ENCODE assay signal across 39 cellular contexts in the genomic region with DNA sequence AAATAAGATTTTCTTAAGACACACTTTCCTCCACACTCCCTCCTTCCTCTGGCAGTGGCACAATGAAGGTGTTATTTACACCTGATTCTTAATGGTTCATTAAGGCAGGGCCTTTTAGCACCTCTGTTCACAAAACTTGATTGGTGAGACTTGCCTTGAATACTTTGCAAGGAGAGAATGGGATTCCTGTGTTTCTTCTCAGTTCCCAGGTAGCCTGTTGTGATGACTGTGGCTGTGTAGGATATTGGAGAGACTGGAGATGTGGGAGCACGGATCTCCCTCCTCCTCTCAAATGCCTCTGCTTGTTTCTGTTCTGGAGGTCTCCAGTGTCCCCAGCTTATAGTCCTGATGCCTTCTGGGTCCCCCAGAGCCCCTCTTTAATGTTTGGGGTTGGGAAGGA. TPM values are rescaled to one million over a fixed set of nuclear protein-coding genes. Genes with fewer than 3 reads are reported as not detected.
"Had no signal": no experiment of that assay in that cellular context is flagged by ENCODE, and none has a peak within 500 bp of the region (broad histone marks: within the 10 kb centered on the region; RNA-seq: fewer than 3 reads in every experiment).

No MANE protein-coding gene starts in this region.

- H3K9me3 ChIP-seq: adrenal gland, body of pancreas, esophagus squamous epithelium, gastroesophageal sphincter had no signal

- H3K4me3 Mint-ChIP-seq: activated CD4-positive, alpha-beta memory T cell treated with anti-CD3 and anti-CD28 coated beads for 36 hours; activated CD4-positive, alpha-beta T cell treated with anti-CD3 and anti-CD28 coated beads for 36 hours; activated CD4-positive, alpha-beta T cell treated with anti-CD3 and anti-CD28 coated beads, Interleukin-2, amount 10 ng/mL, durations not matched to agents 24 days and 14 days; activated CD8-positive, alpha-beta memory T cell treated with anti-CD3 and anti-CD28 coated beads, Interleukin-2, amount 10 ng/mL, durations not matched to agents 7 days and 5 days; activated CD8-positive, alpha-beta T cell treated with anti-CD3 and anti-CD28 coated beads, Interleukin-2, amount 10 ng/mL, durations not matched to agents 7 days and 5 days; activated naive CD4-positive, alpha-beta T cell treated with anti-CD3 and anti-CD28 coated beads for 36 hours; activated naive CD4-positive, alpha-beta T cell treated with anti-CD3 and anti-CD28 coated beads, Interleukin-2, amount 50 U/mL, for 24 hours; activated naive CD8-positive, alpha-beta T cell treated with anti-CD3 and anti-CD28 coated beads for 36 hours; activated naive CD8-positive, alpha-beta T cell treated with anti-CD3 and anti-CD28 coated beads, Interleukin-2, amount 50 U/mL, for 24 hours; activated T-helper 1 cell treated with anti-CD3 and anti-CD28 coated beads, Interleukin-12 subunit alpha, Interleukin-12 subunit beta, Interleukin-2, Interleukin-4 antibody, amounts not matched to agents 30 ng/mL and 10 ng/mL and 1 ng/mL, durations not matched to agents 14 hours and 24 hours and 36 hours; dendritic cell treated with granulocyte-macrophage colony-stimulating factor and Interleukin-4, amounts not matched to agents 40 ng/mL and 50 ng/mL, for 4 days; T-helper 17 cell; T-helper 2 cell treated with Interferon-gamma antibody and Interleukin-4, amounts not matched to agents 5 μg/mL and 100 μg/mL, for 36 hours had no signal

- H3K27ac Mint-ChIP-seq: activated CD4-positive, alpha-beta memory T cell treated with anti-CD3 and anti-CD28 coated beads for 36 hours; activated CD4-positive, alpha-beta T cell treated with anti-CD3 and anti-CD28 coated beads for 36 hours; activated CD4-positive, alpha-beta T cell treated with anti-CD3 and anti-CD28 coated beads, Interleukin-2, amount 10 ng/mL, durations not matched to agents 24 days and 14 days; activated CD8-positive, alpha-beta memory T cell treated with anti-CD3 and anti-CD28 coated beads, Interleukin-2, amount 10 ng/mL, durations not matched to agents 7 days and 5 days; activated CD8-positive, alpha-beta T cell treated with anti-CD3 and anti-CD28 coated beads, Interleukin-2, amount 10 ng/mL, durations not matched to agents 7 days and 5 days; activated naive CD4-positive, alpha-beta T cell treated with anti-CD3 and anti-CD28 coated beads for 36 hours; activated naive CD4-positive, alpha-beta T cell treated with anti-CD3 and anti-CD28 coated beads, Interleukin-2, amount 50 U/mL, for 24 hours; activated naive CD8-positive, alpha-beta T cell treated with anti-CD3 and anti-CD28 coated beads for 36 hours; activated naive CD8-positive, alpha-beta T cell treated with anti-CD3 and anti-CD28 coated beads, Interleukin-2, amount 50 U/mL, for 24 hours; activated T-helper 1 cell treated with anti-CD3 and anti-CD28 coated beads, Interleukin-12 subunit alpha, Interleukin-12 subunit beta, Interleukin-2, Interleukin-4 antibody, amounts not matched to agents 30 ng/mL and 10 ng/mL and 1 ng/mL, durations not matched to agents 14 hours and 24 hours and 36 hours; activated T-helper 2 cell treated with anti-CD3 and anti-CD28 coated beads, Interferon-gamma antibody, Interleukin-2, Interleukin-4, amounts not matched to agents 10 μg/mL and 5 μg/mL and 100 μg/mL, durations not matched to agents 14 hours and 24 hours and 36 hours; dendritic cell treated with granulocyte-macrophage colony-stimulating factor and Interleukin-4, amounts not matched to agents 40 ng/mL and 50 ng/mL, for 4 days; T-helper 17 cell; T-helper 2 cell treated with Interferon-gamma antibody and Interleukin-4, amounts not matched to agents 5 μg/mL and 100 μg/mL, for 36 hours had no signal

- H3K4me1 Mint-ChIP-seq: activated CD4-positive, alpha-beta T cell treated with anti-CD3 and anti-CD28 coated beads, Interleukin-2, amount 10 ng/mL, durations not matched to agents 24 days and 14 days; activated CD8-positive, alpha-beta memory T cell treated with anti-CD3 and anti-CD28 coated beads, Interleukin-2, amount 10 ng/mL, durations not matched to agents 7 days and 5 days; activated naive CD4-positive, alpha-beta T cell treated with anti-CD3 and anti-CD28 coated beads, Interleukin-2, amount 50 U/mL, for 24 hours; activated naive CD8-positive, alpha-beta T cell treated with anti-CD3 and anti-CD28 coated beads for 36 hours; activated naive CD8-positive, alpha-beta T cell treated with anti-CD3 and anti-CD28 coated beads, Interleukin-2, amount 50 U/mL, for 24 hours had no signal

- H3K36me3 Mint-ChIP-seq: activated CD4-positive, alpha-beta memory T cell treated with anti-CD3 and anti-CD28 coated beads for 36 hours; activated CD8-positive, alpha-beta memory T cell treated with anti-CD3 and anti-CD28 coated beads, Interleukin-2, amount 10 ng/mL, durations not matched to agents 7 days and 5 days; activated naive CD4-positive, alpha-beta T cell treated with anti-CD3 and anti-CD28 coated beads, Interleukin-2, amount 50 U/mL, for 24 hours; activated naive CD8-positive, alpha-beta T cell treated with anti-CD3 and anti-CD28 coated beads for 36 hours had no signal

- H3K9me3 Mint-ChIP-seq: activated CD4-positive, alpha-beta memory T cell treated with anti-CD3 and anti-CD28 coated beads for 36 hours; activated CD4-positive, alpha-beta T cell treated with anti-CD3 and anti-CD28 coated beads, Interleukin-2, amount 10 ng/mL, durations not matched to agents 24 days and 14 days; activated naive CD4-positive, alpha-beta T cell treated with anti-CD3 and anti-CD28 coated beads for 36 hours; activated naive CD4-positive, alpha-beta T cell treated with anti-CD3 and anti-CD28 coated beads, Interleukin-2, amount 50 U/mL, for 24 hours; activated naive CD8-positive, alpha-beta T cell treated with anti-CD3 and anti-CD28 coated beads for 36 hours; activated naive CD8-positive, alpha-beta T cell treated with anti-CD3 and anti-CD28 coated beads, Interleukin-2, amount 50 U/mL, for 24 hours; activated T-helper 1 cell treated with anti-CD3 and anti-CD28 coated beads, Interleukin-12 subunit alpha, Interleukin-12 subunit beta, Interleukin-2, Interleukin-4 antibody, amounts not matched to agents 30 ng/mL and 10 ng/mL and 1 ng/mL, durations not matched to agents 14 hours and 24 hours and 36 hours; activated T-helper 2 cell treated with anti-CD3 and anti-CD28 coated beads, Interferon-gamma antibody, Interleukin-2, Interleukin-4, amounts not matched to agents 10 μg/mL and 5 μg/mL and 100 μg/mL, durations not matched to agents 14 hours and 24 hours and 36 hours; dendritic cell treated with granulocyte-macrophage colony-stimulating factor and Interleukin-4, amounts not matched to agents 40 ng/mL and 50 ng/mL, for 4 days; T-helper 2 cell treated with Interferon-gamma antibody and Interleukin-4, amounts not matched to agents 5 μg/mL and 100 μg/mL, for 36 hours had no signal

- ATAC-seq: activated CD4-positive, alpha-beta T cell treated with anti-CD3 and anti-CD28 coated beads for 36 hours; activated CD8-positive, alpha-beta memory T cell treated with anti-CD3 and anti-CD28 coated beads, Interleukin-2, amount 10 ng/mL, durations not matched to agents 7 days and 5 days; activated CD8-positive, alpha-beta T cell treated with anti-CD3 and anti-CD28 coated beads, Interleukin-2, amount 10 ng/mL, durations not matched to agents 7 days and 5 days; activated naive CD8-positive, alpha-beta T cell treated with anti-CD3 and anti-CD28 coated beads, Interleukin-2, amount 50 U/mL, for 24 hours; body of pancreas; gastroesophageal sphincter; T-helper 17 cell had no signal

- DNase-seq: activated CD4-positive, alpha-beta memory T cell treated with anti-CD3 and anti-CD28 coated beads for 36 hours; activated CD4-positive, alpha-beta T cell treated with anti-CD3 and anti-CD28 coated beads for 36 hours; activated CD4-positive, alpha-beta T cell treated with anti-CD3 and anti-CD28 coated beads, Interleukin-2, amount 10 ng/mL, durations not matched to agents 24 days and 14 days; activated CD4-positive, CD25-positive, alpha-beta regulatory T cell; activated CD4-positive, CD25-positive, alpha-beta regulatory T cell treated with anti-CD3 and anti-CD28 coated beads, Interleukin-2, amount 50 U/mL, for 72 hours; activated CD8-positive, alpha-beta memory T cell treated with anti-CD3 and anti-CD28 coated beads, Interleukin-2, amount 10 ng/mL, durations not matched to agents 7 days and 5 days; activated CD8-positive, alpha-beta memory T cell treated with anti-CD3 and anti-CD28 coated beads, Interleukin-2, amount 50 U/mL, for 4 hours; activated CD8-positive, alpha-beta T cell treated with anti-CD3 and anti-CD28 coated beads, Interleukin-2, amount 10 ng/mL, durations not matched to agents 7 days and 5 days; activated naive CD4-positive, alpha-beta T cell treated with anti-CD3 and anti-CD28 coated beads for 36 hours; activated naive CD8-positive, alpha-beta T cell treated with anti-CD3 and anti-CD28 coated beads for 36 hours; activated naive CD8-positive, alpha-beta T cell treated with anti-CD3 and anti-CD28 coated beads, Interleukin-2, amount 50 U/mL, for 24 hours; activated T-cell treated with anti-CD3 and anti-CD28 coated beads, Interleukin-2, amount 50 U/mL, for 1 hour; activated T-cell treated with anti-CD3 and anti-CD28 coated beads, Interleukin-2, amount 50 U/mL, for 48 hours; adrenal gland; amygdala; body of pancreas; caudate nucleus; effector memory CD4-positive, alpha-beta T cell; esophagus squamous epithelium; foreskin melanocyte; T-helper 1 cell; T-helper 17 cell; T1000; WERI-Rb-1 had no signal

- H3K4me3 ChIP-seq: adrenal gland, body of pancreas, coronary artery, dorsolateral prefrontal cortex, esophagus squamous epithelium, gastroesophageal sphincter had no signal

- H3K27me3 ChIP-seq: adrenal gland, body of pancreas had no signal

- H3K4me1 ChIP-seq: body of pancreas had no signal

- H3K27ac ChIP-seq: adrenal gland, body of pancreas, coronary artery, dorsolateral prefrontal cortex, epithelial cell of prostate, esophagus squamous epithelium, WERI-Rb-1 had no signal

- H3K36me3 ChIP-seq: adrenal gland, esophagus squamous epithelium, gastroesophageal sphincter, WERI-Rb-1 had no signal

RNA-seq across cellular contexts. Expression of a gene that starts 28.0 kb away (rescaled TPM):
- total RNA-seq: activated CD4-positive, alpha-beta memory T cell treated with anti-CD3 and anti-CD28 coated beads for 36 hours; activated CD4-positive, alpha-beta T cell treated with anti-CD3 and anti-CD28 coated beads for 36 hours; activated CD4-positive, alpha-beta T cell treated with anti-CD3 and anti-CD28 coated beads, Interleukin-2, amount 10 ng/mL, durations not matched to agents 24 days and 14 days; activated CD8-positive, alpha-beta memory T cell treated with anti-CD3 and anti-CD28 coated beads for 36 hours; activated CD8-positive, alpha-beta memory T cell treated with anti-CD3 and anti-CD28 coated beads, Interleukin-2, amount 10 ng/mL, durations not matched to agents 7 days and 5 days; activated CD8-positive, alpha-beta T cell treated with anti-CD3 and anti-CD28 coated beads, Interleukin-2, amount 10 ng/mL, durations not matched to agents 7 days and 5 days; activated naive CD4-positive, alpha-beta T cell treated with anti-CD3 and anti-CD28 coated beads for 36 hours; activated naive CD8-positive, alpha-beta T cell treated with anti-CD3 and anti-CD28 coated beads for 36 hours; activated T-helper 1 cell treated with anti-CD3 and anti-CD28 coated beads, Interleukin-12 subunit alpha, Interleukin-12 subunit beta, Interleukin-2, Interleukin-4 antibody, amounts not matched to agents 30 ng/mL and 10 ng/mL and 1 ng/mL, durations not matched to agents 14 hours and 24 hours and 36 hours; activated T-helper 2 cell treated with anti-CD3 and anti-CD28 coated beads, Interferon-gamma antibody, Interleukin-2, Interleukin-4, amounts not matched to agents 10 μg/mL and 5 μg/mL and 100 μg/mL, durations not matched to agents 14 hours and 24 hours and 36 hours; endothelial cell of umbilical vein; fibroblast of lung; fibroblast of villous mesenchyme; glomerular endothelial cell; T-helper 17 cell had no signal
- polyA plus RNA-seq: aorta, fibroblast of lung had no signal
